8 cellular contexts compared by ENCODE assay signal in the genomic region with DNA sequence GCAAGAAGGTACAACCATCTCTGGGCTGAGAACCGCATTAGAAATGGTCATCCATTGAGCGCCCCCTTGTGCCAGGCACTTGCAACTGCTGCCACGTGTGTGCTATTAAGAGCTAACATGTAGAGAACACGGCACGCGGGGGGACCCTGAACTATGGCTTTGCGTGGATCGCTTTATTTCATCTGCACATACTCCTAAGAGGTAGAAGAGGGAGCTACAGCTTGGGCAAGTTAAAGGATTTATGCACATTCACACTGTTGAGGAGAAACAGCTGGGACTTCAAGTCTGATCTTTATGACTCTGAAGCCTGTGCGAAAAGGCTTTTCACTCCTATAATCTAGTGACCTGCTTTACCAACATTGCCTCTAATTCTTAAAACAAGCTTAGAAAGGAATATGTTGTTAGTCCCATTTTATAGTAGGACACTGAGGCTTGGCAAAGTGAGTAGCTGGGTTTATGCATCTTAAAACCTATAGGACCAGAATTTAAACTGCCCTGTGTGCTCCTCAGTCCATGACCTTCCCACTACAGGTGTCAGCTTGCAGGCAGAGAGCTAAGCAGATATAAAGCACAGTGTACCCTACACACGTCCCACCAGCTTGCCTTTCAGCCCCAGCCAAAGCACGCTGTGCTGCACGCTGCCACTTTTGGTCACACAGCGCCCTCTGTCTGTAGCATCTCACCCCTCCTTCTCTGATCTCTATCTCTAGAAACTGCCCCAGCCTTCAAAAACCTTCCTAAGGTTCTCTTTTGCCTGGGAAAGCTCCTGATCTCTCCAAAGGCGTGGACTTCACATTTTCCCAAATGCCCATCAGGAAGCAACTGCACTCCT. TPM values are rescaled to one million over a fixed set of nuclear protein-coding genes. Genes with fewer than 3 reads are reported as not detected.
DNase-seq lines count a peak whose midpoint lies in the region; ATAC-seq and TF ChIP-seq lines count a peak whose summit lies in the region.

No MANE protein-coding gene starts in this region.

- DNase-seq in GM13977 (ENCODE audit: low spot score) (peak; percentile 77), NCI-H1417 treated with DMSO at 0.1 percent for 48 hours (lab: John Stamatoyannopoulos, UW) (peak; percentile 47), left cardiac atrium (peak; percentile 85), renal cortical epithelial cell (ENCODE audit: low read depth) (peak; percentile 53), cortex of kidney (lab: John Stamatoyannopoulos, UW) (no peak)
- DNase-seq in activated naive CD8-positive, alpha-beta T cell treated with anti-CD3 and anti-CD28 coated beads, Interleukin-2, amount 50 U/mL, for 16 hours (ENCODE audit: low read depth, low spot score) = peak; percentile 81

- H3K27me3 ChIP-seq in SU-DHL-6 (ENCODE audit: low read length) = no peaks in the 10 kb centered on the region

- no peaks in the 10 kb centered on the region for H3K9me2 ChIP-seq in SU-DHL-6 (replicated peaks; ENCODE audit: insufficient read depth, low read length)

- no peaks in the 10 kb centered on the region for H3K79me2 ChIP-seq in SU-DHL-6 (ENCODE audit: insufficient read depth, low read length)

- ATAC-seq in HG02870 (IDR thresholded peaks at IDR 0.05; ENCODE audit: unreplicated experiment) (peak; percentile 78), left cardiac atrium (peak; percentile 95 to 96)

- no peaks in the 10 kb centered on the region for H3K9me3 ChIP-seq in SU-DHL-6 (ENCODE audit: insufficient read depth, low read length)

- in situ Hi-C loops in GM13977 (cut with MboI; ENCODE audit: low pct_unique_long_range_greater_than_20kb, low sequenced_read_pairs, unreplicated experiment) = loop anchor here (5.0 to 10.0 kb wide), 2 partner anchors 111 to 159 kb away; no protein-coding TSS in a partner anchor

- peak; percentile 96 for TF ChIP-seq CTCF in GM13977 (IDR thresholded peaks at IDR 0.05; ENCODE audit: extremely low read depth, insufficient read depth, missing control alignments)
- TF ChIP-seq CTCF in SU-DHL-6 (IDR thresholded peaks at IDR 0.05; ENCODE audit: insufficient read depth, low read length, poor library complexity, severe bottlenecking) = peak; percentile 78

- intact Hi-C loops in left cardiac atrium (cut with DNase I) = loop anchor here (1.0 to 5.0 kb wide), 4 partner anchors 111 to 289 kb away; no protein-coding TSS in a partner anchor

- H2AFZ ChIP-seq in SU-DHL-6 (ENCODE audit: low read depth, low read length, severe bottlenecking) = peak overlapping the region; percentile 48

- H3K4me2 ChIP-seq in SU-DHL-6 (ENCODE audit: low read depth, low read length, poor library complexity, severe bottlenecking) = peak overlapping the region; percentile 43

- H3K4me3 ChIP-seq in SU-DHL-6 (ENCODE audit: insufficient read depth, low read length, poor library complexity, severe bottlenecking) = no peak overlapping the region

- no peaks in the 10 kb centered on the region for H3F3A ChIP-seq in SU-DHL-6 (ENCODE audit: insufficient read depth)

- peak overlapping the region; percentile 16 for H3K9ac ChIP-seq in SU-DHL-6 (ENCODE audit: low read length)

- H3K36me3 ChIP-seq in SU-DHL-6 (ENCODE audit: low read length) = no peaks in the 10 kb centered on the region

- no peaks in the 10 kb centered on the region for H4K20me1 ChIP-seq in SU-DHL-6 (ENCODE audit: low read depth, low read length)

- no peak overlapping the region for H3K27ac ChIP-seq in SU-DHL-6 (ENCODE audit: low read depth, low read length)

RNA-seq across cellular contexts. Expression of a gene that starts 57.8 kb away (rescaled TPM):
- 1 to 10 TPM; 2.0 to 5.7 TPM for total RNA-seq in left cardiac atrium
- 0.52 and 3.0 TPM in 2 replicates for total RNA-seq in renal cortical epithelial cell
